In genomic region chr15:91930092-91930491, GRCh38 we compare ENCODE assay signal across 28 cellular contexts.
"Had no signal": no experiment of that assay in that cellular context is flagged by ENCODE, and none has a peak within 500 bp of the region (broad histone marks: within the 10 kb centered on the region; RNA-seq: fewer than 3 reads in every experiment).

No MANE protein-coding gene starts in this region.

- H3K9me3 ChIP-seq: ascending aorta, left lung, neutrophil, sigmoid colon, stomach, tibial artery had no signal

- H3K4me1 Mint-ChIP-seq: mesothelial cell of epicardium, naive B cell had no signal

- H3K27me3 ChIP-seq: ascending aorta, left lung, neutrophil, sigmoid colon, stomach, tibial artery had no signal

- H3K36me3 Mint-ChIP-seq: activated naive CD8-positive, alpha-beta T cell treated with anti-CD3 and anti-CD28 coated beads for 36 hours; brain; mesothelial cell of epicardium; naive B cell; stimulated activated naive B cell treated with anti-CD40 and anti-IgM and Interleukin-4, amounts not matched to agents 10 μg/mL and 1 μg/mL and 100 μg/mL, for 72 hours had no signal

- H3K4me3 Mint-ChIP-seq: activated CD4-positive, alpha-beta T cell treated with anti-CD3 and anti-CD28 coated beads for 36 hours; activated CD8-positive, alpha-beta T cell treated with anti-CD3 and anti-CD28 coated beads, Interleukin-2, amount 10 ng/mL, durations not matched to agents 7 days and 5 days; activated naive CD4-positive, alpha-beta T cell treated with anti-CD3 and anti-CD28 coated beads for 36 hours; activated naive CD8-positive, alpha-beta T cell treated with anti-CD3 and anti-CD28 coated beads for 36 hours; brain; mesothelial cell of epicardium; naive B cell; nephron progenitor cell; stimulated activated naive B cell treated with anti-CD40 and anti-IgM and Interleukin-4, amounts not matched to agents 10 μg/mL and 1 μg/mL and 100 μg/mL, for 72 hours had no signal

- H3K27ac ChIP-seq: left lung, neutrophil, sigmoid colon, stomach, tibial artery had no signal

- H3K9me3 Mint-ChIP-seq: stimulated activated naive B cell treated with anti-CD40 and anti-IgM and Interleukin-4, amounts not matched to agents 10 μg/mL and 1 μg/mL and 100 μg/mL, for 72 hours had no signal

- ATAC-seq: activated CD4-positive, alpha-beta T cell treated with anti-CD3 and anti-CD28 coated beads for 36 hours; activated CD8-positive, alpha-beta T cell treated with anti-CD3 and anti-CD28 coated beads, Interleukin-2, amount 10 ng/mL, durations not matched to agents 7 days and 5 days; esophagus mucosa; stimulated activated naive B cell treated with anti-CD40 and anti-IgM and Interleukin-4, amounts not matched to agents 10 μg/mL and 1 μg/mL and 100 μg/mL, for 72 hours had no signal

- DNase-seq: activated CD4-positive, alpha-beta T cell treated with anti-CD3 and anti-CD28 coated beads for 36 hours; activated CD4-positive, CD25-positive, alpha-beta regulatory T cell; activated CD8-positive, alpha-beta T cell treated with anti-CD3 and anti-CD28 coated beads, Interleukin-2, amount 10 ng/mL, durations not matched to agents 7 days and 5 days; activated effector memory CD4-positive, alpha-beta T cell treated with Interleukin-2 at 50 U/mL for 16 hours; activated naive CD4-positive, alpha-beta T cell treated with anti-CD3 and anti-CD28 coated beads for 36 hours; activated naive CD8-positive, alpha-beta T cell treated with anti-CD3 and anti-CD28 coated beads for 36 hours; activated T-cell treated with anti-CD3 and anti-CD28 coated beads for 4 hours; central memory CD4-positive, alpha-beta T cell; foreskin fibroblast; kidney glomerular epithelial cell; left lung; naive B cell; nephron progenitor cell; sigmoid colon; small intestine; stimulated activated CD4-positive, alpha-beta T cell treated with anti-CD3 and anti-CD28 coated beads, Interleukin-4, amount 100 ng/mL, for 24 hours; stimulated activated CD8-positive, alpha-beta memory T cell treated with anti-CD3 and anti-CD28 coated beads, Interleukin-4, amount 100 ng/mL, for 48 hours; stimulated activated naive B cell treated with anti-CD40 and anti-IgM and Interleukin-4, amounts not matched to agents 10 μg/mL and 1 μg/mL and 100 μg/mL, for 72 hours; stomach; T-helper 1 cell had no signal

- H3K4me3 ChIP-seq: ascending aorta, left lung, sigmoid colon, stomach, tibial artery had no signal

- H3K27me3 Mint-ChIP-seq: activated CD4-positive, alpha-beta T cell treated with anti-CD3 and anti-CD28 coated beads for 36 hours; activated naive CD8-positive, alpha-beta T cell treated with anti-CD3 and anti-CD28 coated beads for 36 hours; brain; stimulated activated naive B cell treated with anti-CD40 and anti-IgM and Interleukin-4, amounts not matched to agents 10 μg/mL and 1 μg/mL and 100 μg/mL, for 72 hours had no signal

- H3K27ac Mint-ChIP-seq: activated CD4-positive, alpha-beta T cell treated with anti-CD3 and anti-CD28 coated beads for 36 hours; activated CD8-positive, alpha-beta T cell treated with anti-CD3 and anti-CD28 coated beads, Interleukin-2, amount 10 ng/mL, durations not matched to agents 7 days and 5 days; activated naive CD4-positive, alpha-beta T cell treated with anti-CD3 and anti-CD28 coated beads for 36 hours; activated naive CD8-positive, alpha-beta T cell treated with anti-CD3 and anti-CD28 coated beads for 36 hours; brain; mesothelial cell of epicardium; nephron progenitor cell; progenitor cell of endocrine pancreas; stimulated activated naive B cell treated with anti-CD40 and anti-IgM and Interleukin-4, amounts not matched to agents 10 μg/mL and 1 μg/mL and 100 μg/mL, for 72 hours had no signal

- H3K36me3 ChIP-seq: ascending aorta, left lung, neutrophil, sigmoid colon, stomach, tibial artery had no signal

- FAIRE-seq: small intestine, urothelium cell line had no signal
